Comparison of ENCODE assay signal across 26 cellular contexts in the genomic region with DNA sequence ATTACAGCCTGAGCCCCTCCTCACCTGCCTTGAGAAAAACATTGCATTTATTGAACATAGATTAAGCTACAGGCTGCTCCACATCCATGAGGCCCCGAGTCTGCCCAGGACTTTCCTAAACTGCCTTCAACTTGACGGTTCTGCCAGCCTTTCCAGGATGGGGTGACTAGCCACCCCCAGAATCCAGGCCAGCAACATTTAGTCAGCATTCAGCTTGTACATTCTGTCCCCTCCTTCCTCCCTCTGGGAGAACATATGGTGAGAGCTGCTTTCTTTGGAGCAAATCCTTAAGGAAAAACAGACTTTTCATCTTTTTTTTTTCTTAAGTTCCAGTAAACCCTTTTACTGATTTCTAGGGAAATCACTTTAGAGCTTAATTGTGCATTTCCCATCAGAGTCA.
DNase-seq lines count a peak whose midpoint lies in the region; ATAC-seq and TF ChIP-seq lines count a peak whose summit lies in the region.
"Had no signal": no experiment of that assay in that cellular context is flagged by ENCODE, and none has a peak within 500 bp of the region (broad histone marks: within the 10 kb centered on the region; RNA-seq: fewer than 3 reads in every experiment).

No MANE protein-coding gene starts in this region.

- ATAC-seq in GM19324 (IDR thresholded peaks at IDR 0.05; ENCODE audit: low FRiP score, unreplicated experiment) = no peak
- ATAC-seq in T-cell (replicated peaks in 1 of 4) = no peak
- ATAC-seq: activated naive CD8-positive, alpha-beta T cell treated with anti-CD3 and anti-CD28 coated beads, Interleukin-2, amount 50 U/mL, for 24 hours; body of pancreas; left colon; psoas muscle had no signal

- CTCF ChIA-PET in T-cell (lab: Charles Lee) = interaction anchor here in 1 of 2 donors (0.6 kb wide), 1 partner anchor 864 kb away, joined by 4 read pairs; no protein-coding TSS in a partner anchor

- peaks cover 34% of the 10 kb centered on the region for H3K4me1 Mint-ChIP-seq in chondrocyte (ENCODE audit: low read depth)
- H3K4me1 Mint-ChIP-seq in glutamatergic neuron (ENCODE audit: low read depth, unreplicated experiment) = peaks cover 25% of the 10 kb centered on the region
- peaks cover 12 to 20% (median 17%) of the 10 kb centered on the region in 3 donors for H3K4me1 Mint-ChIP-seq in T-cell

- no peak overlapping the region for H3K4me3 Mint-ChIP-seq in chondrocyte (ENCODE audit: unreplicated experiment)
- H3K4me3 Mint-ChIP-seq in glutamatergic neuron (ENCODE audit: unreplicated experiment) = peak overlapping the region; percentile 36
- H3K4me3 Mint-ChIP-seq in T-cell = no peak overlapping the region
- H3K4me3 Mint-ChIP-seq: activated naive CD8-positive, alpha-beta T cell treated with anti-CD3 and anti-CD28 coated beads, Interleukin-2, amount 50 U/mL, for 24 hours; CD8-positive, alpha-beta memory T cell; endodermal cell; stimulated activated naive CD8-positive, alpha-beta T cell treated with anti-CD3 and anti-CD28 coated beads, Interleukin-15, Interleukin-2, amounts not matched to agents 100 ng/mL and 50 ng/mL, for 24 hours; T-helper 2 cell treated with Interferon-gamma antibody and Interleukin-4, amounts not matched to agents 5 μg/mL and 100 μg/mL, for 36 hours had no signal

- WGBS in testis, 2 donors = 29 to 46% methylated on average over 2 of the region's 2 CpGs

- peak overlapping the region; percentile 32 to 79 for H3K27ac ChIP-seq in testis
- H3K27ac ChIP-seq: body of pancreas, psoas muscle, RWPE1, SK-N-MC, VCaP had no signal

- H3K27me3 Mint-ChIP-seq in chondrocyte (ENCODE audit: low read depth) (peaks cover 2% of the 10 kb centered on the region), glutamatergic neuron (ENCODE audit: unreplicated experiment) (peaks cover 15% of the 10 kb centered on the region), T-cell (peaks cover 10% of the 10 kb centered on the region in 2 donors)

- TF ChIP-seq POLR2A in testis (IDR thresholded peaks at IDR 0.05) = no peak

- no peaks in the 10 kb centered on the region for H3K9me3 ChIP-seq in testis
- H3K9me3 ChIP-seq: psoas muscle had no signal

- H3K4me3 ChIP-seq in testis = no peak overlapping the region
- H3K4me3 ChIP-seq: body of pancreas, psoas muscle, SK-N-MC had no signal

- H3K27me3 ChIP-seq in testis = no peaks in the 10 kb centered on the region
- H3K27me3 ChIP-seq: body of pancreas had no signal

- H3K4me1 ChIP-seq in testis = peaks cover 46% of the 10 kb centered on the region
- H3K4me1 ChIP-seq: body of pancreas, psoas muscle had no signal

- H3K9me3 Mint-ChIP-seq in chondrocyte (ENCODE audit: low read depth) = no peaks in the 10 kb centered on the region
- peaks cover 15% of the 10 kb centered on the region for H3K9me3 Mint-ChIP-seq in glutamatergic neuron (ENCODE audit: unreplicated experiment)
- no peaks in the 10 kb centered on the region for H3K9me3 Mint-ChIP-seq in T-cell
- H3K9me3 Mint-ChIP-seq: activated naive CD8-positive, alpha-beta T cell treated with anti-CD3 and anti-CD28 coated beads, Interleukin-2, amount 50 U/mL, for 24 hours; CD8-positive, alpha-beta memory T cell; endodermal cell; stimulated activated naive CD8-positive, alpha-beta T cell treated with anti-CD3 and anti-CD28 coated beads, Interleukin-15, Interleukin-2, amounts not matched to agents 100 ng/mL and 50 ng/mL, for 24 hours; T-helper 2 cell treated with Interferon-gamma antibody and Interleukin-4, amounts not matched to agents 5 μg/mL and 100 μg/mL, for 36 hours had no signal

- peak overlapping the region; percentile 73 for H3K27ac Mint-ChIP-seq in chondrocyte (ENCODE audit: unreplicated experiment)
- peak overlapping the region; percentile 98 for H3K27ac Mint-ChIP-seq in glutamatergic neuron (ENCODE audit: unreplicated experiment)
- no peak overlapping the region for H3K27ac Mint-ChIP-seq in T-cell
- H3K27ac Mint-ChIP-seq: activated naive CD8-positive, alpha-beta T cell treated with anti-CD3 and anti-CD28 coated beads, Interleukin-2, amount 50 U/mL, for 24 hours; CD8-positive, alpha-beta memory T cell; endodermal cell; stimulated activated naive CD8-positive, alpha-beta T cell treated with anti-CD3 and anti-CD28 coated beads, Interleukin-15, Interleukin-2, amounts not matched to agents 100 ng/mL and 50 ng/mL, for 24 hours; T-helper 2 cell treated with Interferon-gamma antibody and Interleukin-4, amounts not matched to agents 5 μg/mL and 100 μg/mL, for 36 hours had no signal

- no peaks in the 10 kb centered on the region for H3K36me3 ChIP-seq in testis (ENCODE audit: low read depth, missing control alignments)

- DNase-seq in chondrocyte (ENCODE audit: low spot score) (no peak), glutamatergic neuron (no peak), occipital lobe (lab: John Stamatoyannopoulos, UW) (peak; percentile 31), testis (peak; percentile 54), NCI-H510A (lab: John Stamatoyannopoulos, UW) (no peak), T-cell (no peak)
- DNase-seq: activated CD4-positive, alpha-beta T cell treated with anti-CD3 and anti-CD28 coated beads, Interleukin-2, amount 50 U/mL, for 1 hour; activated gamma-delta T cell; activated naive CD8-positive, alpha-beta T cell treated with anti-CD3 and anti-CD28 coated beads, Interleukin-2, amount 50 U/mL, for 24 hours; body of pancreas; CD8-positive, alpha-beta memory T cell; DMS53; endodermal cell; GF-D8; KBM-7; left colon; NCI-H1694; NCI-H748 treated with DMSO at 0.1 percent for 48 hours; psoas muscle; stimulated activated CD4-positive, alpha-beta T cell treated with anti-CD3 and anti-CD28 coated beads, Interleukin-4, amount 100 ng/mL, for 1 hour had no signal

- intact Hi-C loops in testis (cut with DNase I; ENCODE audit: low total_unique reads) = no loop called here

- no peaks in the 10 kb centered on the region for H3K36me3 Mint-ChIP-seq in chondrocyte (ENCODE audit: low read depth)
- H3K36me3 Mint-ChIP-seq in glutamatergic neuron (ENCODE audit: unreplicated experiment) = no peaks in the 10 kb centered on the region
- no peaks in the 10 kb centered on the region for H3K36me3 Mint-ChIP-seq in T-cell
- H3K36me3 Mint-ChIP-seq: CD8-positive, alpha-beta memory T cell had no signal

- TF ChIP-seq CTCF in chondrocyte (IDR thresholded peaks at IDR 0.05) = no peak
- TF ChIP-seq CTCF in glutamatergic neuron (IDR thresholded peaks at IDR 0.05; ENCODE audit: partially characterized antibody, unreplicated experiment) = no peak
- TF ChIP-seq CTCF in testis (IDR thresholded peaks at IDR 0.05) = no peak

- POLR2A ChIA-PET in T-cell (lab: Charles Lee) = no interaction called here

Comparison
In these comparisons a context has a peak if more than half of its experiments do, and no peak if none do; other contexts are left out.
1. DNase-seq: peak in occipital lobe (single experiment) and testis (single experiment); none in chondrocyte (single experiment), glutamatergic neuron (single experiment), NCI-H510A (single experiment) and T-cell (0 of 34).
2. H3K27ac Mint-ChIP-seq: peak in chondrocyte (single experiment) and glutamatergic neuron (single experiment); none in T-cell (0 of 2).